ENCODE assay signal across 1 cellular context in the genomic region with DNA sequence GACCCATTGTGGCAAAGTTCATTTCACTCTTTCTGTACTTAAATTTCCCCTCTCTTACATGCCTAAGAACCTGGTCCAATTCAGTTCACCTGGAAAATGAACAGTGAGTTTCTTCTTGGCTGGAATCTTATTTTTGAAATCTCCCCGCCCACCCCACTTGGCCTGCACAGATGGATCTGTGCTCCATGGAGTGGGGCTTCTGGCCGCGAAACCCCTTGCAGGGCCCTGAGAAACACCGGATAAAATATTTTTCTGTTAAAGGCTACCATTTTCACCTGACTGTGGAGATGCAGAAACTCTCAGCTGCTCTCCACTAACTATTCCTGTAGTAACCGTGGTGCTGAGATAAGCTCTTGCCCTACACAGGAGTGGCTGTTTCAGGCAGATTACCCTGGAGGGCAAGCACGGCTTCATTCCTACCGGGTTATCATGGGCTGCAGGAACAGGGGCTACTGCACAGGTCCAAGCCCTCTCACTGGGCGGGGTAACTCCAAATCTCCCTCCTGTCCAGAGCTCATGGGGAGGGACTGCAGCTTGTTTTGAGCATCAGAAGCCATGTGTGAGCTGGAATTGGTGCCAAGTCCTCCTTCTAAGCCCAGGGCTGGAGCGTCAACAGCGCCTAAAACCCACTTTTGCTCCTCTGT.
TF ChIP-seq lines count a peak whose summit lies in the region.

No MANE protein-coding gene starts in this region.

TF ChIP-seq in H1, 55 proteins besides CTCF, POLR2A, EP300 and RAD21:
- TF ChIP-seq SRF (IDR thresholded peaks at IDR 0.05; ENCODE audit: low read depth, low read length) (no peak), KDM4A (IDR thresholded peaks at IDR 0.05; ENCODE audit: low read depth, low read length, severe bottlenecking) (no peak)
